In genomic region chr2:71101656-71102055, GRCh38 we compare ENCODE assay signal across 10 cellular contexts. TPM values are rescaled to one million over a fixed set of nuclear protein-coding genes. Genes with fewer than 3 reads are reported as not detected.
DNase-seq lines count a peak whose midpoint lies in the region; TF ChIP-seq lines count a peak whose summit lies in the region.
"Had no signal": no experiment of that assay in that cellular context is flagged by ENCODE, and none has a peak within 500 bp of the region (broad histone marks: within the 10 kb centered on the region; RNA-seq: fewer than 3 reads in every experiment).

No MANE protein-coding gene starts in this region.

- H3K4me1 Mint-ChIP-seq in activated naive CD4-positive, alpha-beta T cell treated with anti-CD3 and anti-CD28 coated beads, Interleukin-2, amount 10 ng/mL, durations not matched to agents 7 days and 5 days = peaks cover 2% of the 10 kb centered on the region

- peaks cover 2% of the 10 kb centered on the region for H3K9me3 Mint-ChIP-seq in activated naive CD4-positive, alpha-beta T cell treated with anti-CD3 and anti-CD28 coated beads, Interleukin-2, amount 10 ng/mL, durations not matched to agents 7 days and 5 days

- no peak overlapping the region for H3K27ac Mint-ChIP-seq in activated naive CD4-positive, alpha-beta T cell treated with anti-CD3 and anti-CD28 coated beads, Interleukin-2, amount 10 ng/mL, durations not matched to agents 7 days and 5 days

- H3K27me3 Mint-ChIP-seq in activated naive CD4-positive, alpha-beta T cell treated with anti-CD3 and anti-CD28 coated beads, Interleukin-2, amount 10 ng/mL, durations not matched to agents 7 days and 5 days = peaks cover 23% of the 10 kb centered on the region

- peaks cover 4% of the 10 kb centered on the region for H3K9me3 ChIP-seq in SJCRH30 (replicated peaks)
- H3K9me3 ChIP-seq: suprapubic skin had no signal

- no peak overlapping the region for H3K4me3 Mint-ChIP-seq in activated naive CD4-positive, alpha-beta T cell treated with anti-CD3 and anti-CD28 coated beads, Interleukin-2, amount 10 ng/mL, durations not matched to agents 7 days and 5 days

- no peaks in the 10 kb centered on the region for H3K36me3 ChIP-seq in SJCRH30
- H3K36me3 ChIP-seq: suprapubic skin had no signal

- no peak for TF ChIP-seq CTCF in fibroblast of mammary gland (conservative IDR thresholded peaks at IDR 0.05; ENCODE audit: control insufficient read depth, insufficient read depth, low read depth, low read length)

- peak overlapping the region; percentile 15; the same call in 1 of the 2 replicates for H3K4me3 ChIP-seq in SJCRH30
- H3K4me3 ChIP-seq in fibroblast of mammary gland (ENCODE audit: control insufficient read depth, low read depth, low read length) = no peak overlapping the region
- H3K4me3 ChIP-seq in skin epidermis = no peak overlapping the region
- H3K4me3 ChIP-seq: suprapubic skin had no signal

- DNase-seq in H4 (ENCODE audit: low spot score) (peak; percentile 70), SJCRH30 (peak; percentile 70 to 74), fibroblast of mammary gland (ENCODE audit: low read depth) (peak; percentile 92), NCI-H2196 treated with DMSO at 0.1 percent for 48 hours (lab: John Stamatoyannopoulos, UW; ENCODE audit: unreplicated experiment) (no peak), NAMALWA (ENCODE audit: low spot score) (no peak)
- DNase-seq in activated naive CD4-positive, alpha-beta T cell treated with anti-CD3 and anti-CD28 coated beads, Interleukin-2, amount 10 ng/mL, durations not matched to agents 7 days and 5 days = no peak
- DNase-seq: activated CD4-positive, alpha-beta T cell treated with anti-CD3 and anti-CD28 coated beads for 48 hours; activated naive CD4-positive, alpha-beta T cell treated with anti-CD3 and anti-CD28 coated beads, Interleukin-2, amount 50 U/mL, for 16 hours had no signal

- CTCF ChIA-PET in activated naive CD4-positive, alpha-beta T cell treated with anti-CD3 and anti-CD28 coated beads, Interleukin-2, amount 10 ng/mL, durations not matched to agents 7 days and 5 days (lab: Charles Lee) = interaction anchor here (0.9 to 4.7 kb wide), 10 partner anchors 8 to 198 kb away, joined by 3 to 39 read pairs (median 9); partner anchors contain the start of genes MCEE, MPHOSPH10 and NAGK

- H3K27me3 ChIP-seq in SJCRH30 = no peaks in the 10 kb centered on the region
- H3K27me3 ChIP-seq: suprapubic skin had no signal

- H3K4me1 ChIP-seq in SJCRH30 = 0 out of 2 replicates have a peak, but pooled peaks cover 6% of the 10 kb centered on the region

- H3K27ac ChIP-seq in SJCRH30 = peak overlapping the region; percentile 25
- H3K27ac ChIP-seq in skin epidermis = peak overlapping the region in 12 of 21 experiments; percentile 5 to 60 (median 44)
- H3K27ac ChIP-seq: suprapubic skin had no signal

- no peaks in the 10 kb centered on the region for H3K36me3 Mint-ChIP-seq in activated naive CD4-positive, alpha-beta T cell treated with anti-CD3 and anti-CD28 coated beads, Interleukin-2, amount 10 ng/mL, durations not matched to agents 7 days and 5 days

RNA-seq across cellular contexts. Expression of gene MCEE, which starts 28.4 kb away (rescaled TPM):
- total RNA-seq in H4 (2014; rRNA removed; shearing (Covaris generic)) = 7.3 and 8.4 TPM in 2 replicates
- 11.5 and 12.7 TPM in 2 replicates for total RNA-seq in SJCRH30 (2014; rRNA removed; shearing (Covaris generic))

RNA-seq across cellular contexts. Expression of gene MPHOSPH10, which starts 28.8 kb away (rescaled TPM):
- total RNA-seq in H4 (2014; rRNA removed; shearing (Covaris generic)) = 21.6 and 27.7 TPM in 2 replicates
- 61.1 and 71.0 TPM in 2 replicates for total RNA-seq in SJCRH30 (2014; rRNA removed; shearing (Covaris generic))

RNA-seq across cellular contexts. Expression of gene NAGK, which starts 33.2 kb away (rescaled TPM):
- 43.0 and 69.3 TPM in 2 replicates for total RNA-seq in H4 (2014; rRNA removed; shearing (Covaris generic))
- 46.8 and 49.3 TPM in 2 replicates for total RNA-seq in SJCRH30 (2014; rRNA removed; shearing (Covaris generic))

Comparison
In these comparisons a context has a peak if more than half of its experiments do, and no peak if none do; other contexts are left out.
1. DNase-seq: peak in H4 (single experiment), SJCRH30 (2 of 2) and fibroblast of mammary gland (single experiment); none in NCI-H2196 treated with DMSO at 0.1 percent for 48 hours (single experiment), NAMALWA (single experiment) and activated naive CD4-positive, alpha-beta T cell treated with anti-CD3 and anti-CD28 coated beads, Interleukin-2, amount 10 ng/mL, durations not matched to agents 7 days and 5 days (single experiment).